In the genomic region with DNA sequence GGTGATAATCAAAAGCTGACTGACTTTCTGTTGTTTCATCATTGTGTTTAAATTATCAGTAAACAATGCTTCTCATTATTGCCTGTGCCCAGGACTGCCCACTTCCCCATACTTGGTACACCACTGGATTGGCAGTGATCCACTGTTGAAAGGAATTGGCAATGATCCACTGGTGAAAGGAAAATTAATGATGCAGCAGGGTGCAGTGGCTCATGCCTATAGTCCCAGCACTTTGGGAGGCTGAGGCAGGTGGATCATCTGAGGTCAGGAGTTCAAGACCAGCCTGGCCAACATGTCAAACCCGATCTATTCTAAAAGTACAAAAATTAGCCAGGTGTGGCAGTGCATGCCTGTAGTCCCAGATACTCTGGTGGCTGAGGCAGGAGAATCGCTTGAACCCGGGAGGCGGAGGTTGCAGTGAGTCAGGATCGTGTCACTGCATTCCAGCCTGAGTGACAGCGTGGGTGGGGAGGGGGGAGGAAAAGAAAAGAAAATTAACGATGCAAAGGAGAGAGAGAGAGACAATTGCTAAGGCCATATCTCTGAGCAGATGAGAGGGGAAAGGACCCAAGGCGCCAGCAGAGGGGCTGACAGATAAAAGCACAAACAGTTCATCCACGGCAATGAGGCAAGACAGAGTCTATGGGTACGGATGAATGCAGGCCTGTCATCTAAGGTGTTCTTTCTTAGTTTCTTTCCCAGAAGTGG, we compare ENCODE assay signal across 14 cellular contexts. TPM values are rescaled to one million over a fixed set of nuclear protein-coding genes. Genes with fewer than 3 reads are reported as not detected.
DNase-seq lines count a peak whose midpoint lies in the region; ATAC-seq, FAIRE-seq and TF ChIP-seq lines count a peak whose summit lies in the region.
"Had no signal": no experiment of that assay in that cellular context is flagged by ENCODE, and none has a peak within 500 bp of the region (broad histone marks: within the 10 kb centered on the region; RNA-seq: fewer than 3 reads in every experiment).

No MANE protein-coding gene starts in this region.

- no peak overlapping the region for H3K4me3 Mint-ChIP-seq in activated naive CD4-positive, alpha-beta T cell treated with anti-CD3 and anti-CD28 coated beads for 36 hours
- H3K4me3 Mint-ChIP-seq in neural progenitor cell, result no peak overlapping the region

- no peaks in the 10 kb centered on the region for H3K9me3 Mint-ChIP-seq in activated naive CD4-positive, alpha-beta T cell treated with anti-CD3 and anti-CD28 coated beads for 36 hours
- no peaks in the 10 kb centered on the region for H3K9me3 Mint-ChIP-seq in neural progenitor cell

- H3K4me2 ChIP-seq in PC-9 (no peak overlapping the region), neural progenitor cell (no peak overlapping the region)

- no peaks in the 10 kb centered on the region for H3K9me2 ChIP-seq in PC-9 (ENCODE audit: insufficient read depth)

- H3K4me1 ChIP-seq in PC-9 (replicated peaks; ENCODE audit: insufficient read depth), result peaks cover 6% of the 10 kb centered on the region; the same call in 1 of the 2 replicates
- peaks cover 6% of the 10 kb centered on the region for H3K4me1 ChIP-seq in neural progenitor cell

- no peaks in the 10 kb centered on the region for H3K36me3 ChIP-seq in PC-9 (ENCODE audit: low read depth)
- no peaks in the 10 kb centered on the region for H3K36me3 ChIP-seq in bronchial epithelial cell (ENCODE audit: control insufficient read depth, insufficient read depth, low read length)
- no peaks in the 10 kb centered on the region for H3K36me3 ChIP-seq in neural progenitor cell

- H3K9ac ChIP-seq in neural progenitor cell, result no peak overlapping the region

- POLR2A ChIA-PET in PC-9 (lab: Charles Lee; ENCODE audit: unreplicated experiment), result no interaction called here

- H3K4me1 Mint-ChIP-seq in activated naive CD4-positive, alpha-beta T cell treated with anti-CD3 and anti-CD28 coated beads for 36 hours (ENCODE audit: low read depth), result no peaks in the 10 kb centered on the region
- H3K4me1 Mint-ChIP-seq in neural progenitor cell, result no peaks in the 10 kb centered on the region

- BruUV-seq in PC-9 (replicated peaks; lab: Mats Ljungman, UMichigan), result no TSS peak

- H3K4me3 ChIP-seq in PC-9, result no peak overlapping the region
- H3K4me3 ChIP-seq in bronchial epithelial cell (ENCODE audit: low read depth, low read length), result no peak overlapping the region
- no peak overlapping the region for H3K4me3 ChIP-seq in neural progenitor cell

- H4K20me1 ChIP-seq in PC-9 (ENCODE audit: insufficient read depth) (no peaks in the 10 kb centered on the region), neural progenitor cell (ENCODE audit: low read depth) (no peaks in the 10 kb centered on the region)

- no peak for ATAC-seq in HG03457 (IDR thresholded peaks at IDR 0.05; ENCODE audit: unreplicated experiment)

- TF ChIP-seq CTCF in PC-9 (conservative IDR thresholded peaks at IDR 0.05), result no peak
- no peak for TF ChIP-seq CTCF in bronchial epithelial cell (IDR thresholded peaks at IDR 0.05; ENCODE audit: insufficient read depth, low read length, severe bottlenecking)
- no peak for TF ChIP-seq CTCF in neural progenitor cell (IDR thresholded peaks at IDR 0.05)

- no peak overlapping the region for H3K27ac Mint-ChIP-seq in activated naive CD4-positive, alpha-beta T cell treated with anti-CD3 and anti-CD28 coated beads for 36 hours
- no peak overlapping the region for H3K27ac Mint-ChIP-seq in neural progenitor cell

- H3K27me3 Mint-ChIP-seq in activated naive CD4-positive, alpha-beta T cell treated with anti-CD3 and anti-CD28 coated beads for 36 hours (ENCODE audit: low read depth), result no peaks in the 10 kb centered on the region
- H3K27me3 Mint-ChIP-seq in neural progenitor cell (ENCODE audit: insufficient read depth, low read depth), result peaks cover 2% of the 10 kb centered on the region

- H3F3A ChIP-seq in PC-9 (ENCODE audit: insufficient read depth, low read depth), result no peaks in the 10 kb centered on the region
- H3F3A ChIP-seq in neural progenitor cell (ENCODE audit: low read depth), result no peaks in the 10 kb centered on the region

- no peaks in the 10 kb centered on the region for H3K9me3 ChIP-seq in PC-9 (ENCODE audit: insufficient read depth, low read depth)
- H3K9me3 ChIP-seq in neural progenitor cell (ENCODE audit: low read depth), result no peaks in the 10 kb centered on the region

- H3K36me3 Mint-ChIP-seq in activated naive CD4-positive, alpha-beta T cell treated with anti-CD3 and anti-CD28 coated beads for 36 hours (ENCODE audit: low read depth), result no peaks in the 10 kb centered on the region
- peaks cover 5% of the 10 kb centered on the region for H3K36me3 Mint-ChIP-seq in neural progenitor cell

- no peaks in the 10 kb centered on the region for H3K79me2 ChIP-seq in PC-9 (ENCODE audit: low read depth)
- H3K79me2 ChIP-seq in neural progenitor cell (ENCODE audit: low read depth), result no peaks in the 10 kb centered on the region

- no peak overlapping the region for H3K27ac ChIP-seq in PC-9
- no peak overlapping the region for H3K27ac ChIP-seq in neural progenitor cell

- intact Hi-C loops in PC-9 (cut with micrococcal nuclease; ENCODE audit: unreplicated experiment), result no loop called here
- intact Hi-C loops in activated naive CD4-positive, alpha-beta T cell treated with anti-CD3 and anti-CD28 coated beads for 36 hours (cut with micrococcal nuclease), result loop anchor here (10.0 kb wide), 1 partner anchor 147 kb away; the partner anchor contains the start of gene LHCGR

- DNase-seq in H4 (ENCODE audit: low spot score) (peak; percentile 70), PC-9 (peak in 1 of 2 experiments; percentile 29), bronchial epithelial cell (ENCODE audit: low read depth) (peak; percentile 27), myocyte (ENCODE audit: low read depth) (peak; percentile 22), neural progenitor cell (ENCODE audit: low spot score) (no peak), SHP77 treated with DMSO at 0.1 percent for 48 hours (lab: John Stamatoyannopoulos, UW) (no peak)
- DNase-seq in activated naive CD4-positive, alpha-beta T cell treated with anti-CD3 and anti-CD28 coated beads for 36 hours, result no peak
- DNase-seq: activated CD4-positive, alpha-beta T cell treated with anti-CD3 and anti-CD28 coated beads, Interleukin-2, amount 50 U/mL, for 4 hours; mesendoderm; occipital lobe; T-helper 1 cell had no signal

- CTCF ChIA-PET in PC-9 (lab: Charles Lee), result no interaction called here
- CTCF ChIA-PET in activated naive CD4-positive, alpha-beta T cell treated with anti-CD3 and anti-CD28 coated beads for 36 hours (lab: Charles Lee), result no interaction called here

- no peak for FAIRE-seq in bronchial epithelial cell (lab: Jason Lieb, UNC)
- FAIRE-seq: endometrium had no signal

- no peaks in the 10 kb centered on the region for H3K27me3 ChIP-seq in PC-9 (ENCODE audit: insufficient read depth, low read depth)
- H3K27me3 ChIP-seq in bronchial epithelial cell (ENCODE audit: control insufficient read depth, insufficient read depth, low read length), result no peaks in the 10 kb centered on the region
- no peaks in the 10 kb centered on the region for H3K27me3 ChIP-seq in neural progenitor cell

- peak overlapping the region; percentile 14; the same call in 1 of the 2 replicates for H2AFZ ChIP-seq in PC-9
- no peak overlapping the region for H2AFZ ChIP-seq in neural progenitor cell (replicated peaks)

RNA-seq across cellular contexts. Expression of gene GTF2A1L, which starts 10.2 kb away (rescaled TPM):
- 0.60 TPM in 1 of 2 replicates, not detected in the other for total RNA-seq in H4 (2014; rRNA removed; shearing (Covaris generic))
- total RNA-seq in PC-9 (2021) (not detected in 2 replicates), bronchial epithelial cell (0.26 TPM in 1 of 2 replicates, not detected in the other), myocyte (0.57 and 0.80 TPM in 2 replicates), neural progenitor cell (ENCODE audit: low replicate concordance) (1.6 and 3.7 TPM in 2 replicates)
- 0.57 TPM for polyA plus RNA-seq in myocyte (2012)
- not detected for total RNA-seq in activated naive CD4-positive, alpha-beta T cell treated with anti-CD3 and anti-CD28 coated beads for 36 hours
- total RNA-seq: G401 had no signal

Comparison
In these comparisons a context has a peak if more than half of its experiments do, and no peak if none do; other contexts are left out.
1. DNase-seq: peak in H4 (single experiment), bronchial epithelial cell (single experiment) and myocyte (single experiment); none in activated naive CD4-positive, alpha-beta T cell treated with anti-CD3 and anti-CD28 coated beads for 36 hours (single experiment), neural progenitor cell (single experiment) and SHP77 treated with DMSO at 0.1 percent for 48 hours (single experiment).